Comparison of ENCODE assay signal across 8 cellular contexts in genomic region chr7:22726849-22727792, GRCh38. TPM values are rescaled to one million over a fixed set of nuclear protein-coding genes. Genes with fewer than 3 reads are reported as not detected.
DNase-seq lines count a peak whose midpoint lies in the region; TF ChIP-seq lines count a peak whose summit lies in the region.

TSS of gene IL6 (plus strand) at chr7:22727200. CDS start at chr7:22727263, 63 bp downstream.

- CTCF ChIA-PET in Calu3 (lab: Charles Lee), result interaction anchor here (0.6 to 6.9 kb wide), 19 partner anchors 9 to 982 kb away, joined by 3 to 327 read pairs (median 7); partner anchors contain the start of gene KLHL7

- H3K27ac ChIP-seq in SJSA1, result peak within 1 kb of the TSS; percentile 93
- H3K27ac ChIP-seq in cingulate gyrus (ENCODE audit: low read depth, low read length), result peak within 1 kb of the TSS; percentile 23
- peak within 1 kb of the TSS; percentile 22 for H3K27ac ChIP-seq in layer of hippocampus (ENCODE audit: low read depth, low read length)

- H3K4me3 ChIP-seq in SJSA1, result peak within 1 kb of the TSS; percentile 54

- H3K9me3 ChIP-seq in SJSA1 (replicated peaks), result no peaks in the 10 kb centered on the region

- H3K27ac Mint-ChIP-seq in Calu3 (ENCODE audit: unreplicated experiment), result peak within 1 kb of the TSS; percentile 86

- no peaks in the 10 kb centered on the region for H3K27me3 Mint-ChIP-seq in Calu3 (ENCODE audit: unreplicated experiment)

- H3K36me3 Mint-ChIP-seq in Calu3 (ENCODE audit: insufficient read depth, unreplicated experiment), result peaks cover 27% of the 10 kb centered on the region

- no peaks in the 10 kb centered on the region for H3K27me3 ChIP-seq in SJSA1 (replicated peaks)
- H3K27me3 ChIP-seq in layer of hippocampus (ENCODE audit: control insufficient read depth, insufficient read depth, low read length), result no peaks in the 10 kb centered on the region

- peaks cover 63% of the 10 kb centered on the region for H3K4me1 Mint-ChIP-seq in Calu3 (ENCODE audit: low read depth, unreplicated experiment)

- BruUV-seq in Calu3 (replicated peaks; lab: Mats Ljungman, UMichigan), result no TSS peak

- H3K4me1 ChIP-seq in SJSA1 (replicated peaks), result peaks cover 77% of the 10 kb centered on the region

- H3K36me3 ChIP-seq in SJSA1, result peaks cover 26% of the 10 kb centered on the region

- H3K4me3 Mint-ChIP-seq in Calu3 (ENCODE audit: low read depth, unreplicated experiment), result peak within 1 kb of the TSS; percentile 73

- intact Hi-C loops in Calu3 (cut with micrococcal nuclease; ENCODE audit: unreplicated experiment), result loop anchor here (1.0 to 2.0 kb wide), 4 partner anchors 58 to 140 kb away; no protein-coding TSS in a partner anchor

- no peaks in the 10 kb centered on the region for H3K9me3 Mint-ChIP-seq in Calu3 (ENCODE audit: low read depth, unreplicated experiment)

- TF ChIP-seq CTCF in Calu3 (IDR thresholded peaks at IDR 0.05; ENCODE audit: unreplicated experiment), result no peak

- peak; percentile 91 for DNase-seq in Calu3
- peak; percentile 66 to 72 for DNase-seq in Kasumi-1 (lab: John Stamatoyannopoulos, UW)
- DNase-seq in SJSA1 (ENCODE audit: low read depth in 1 of 2, low spot score in 2 of 2), result peak; percentile 93
- peak; percentile 14 for DNase-seq in stimulated activated CD4-positive, alpha-beta T cell treated with anti-CD3 and anti-CD28 coated beads, Interleukin-1b, Interleukin-23, amount 100 ng/mL, for 48 hours
- DNase-seq in NK-92 treated with Interleukin-12 subunit alpha and Interleukin-12 subunit beta, amount 100 ng/mL, for 24 hours (lab: John Stamatoyannopoulos, UW), result no peak
- DNase-seq in activated CD4-positive, CD25-positive, alpha-beta regulatory T cell (lab: John Stamatoyannopoulos, UW), result no peak

RNA-seq across cellular contexts. Expression of gene IL6, which starts in this region (rescaled TPM):
- total RNA-seq in Calu3 (2022), result 20.7 and 25.5 TPM in 2 replicates
- 3.3 and 5.8 TPM in 2 replicates for total RNA-seq in SJSA1 (2014; rRNA removed; shearing (Covaris generic))

Comparison
In these comparisons a context has a peak if more than half of its experiments do, and no peak if none do; other contexts are left out.
1. DNase-seq: peak in Calu3 (single experiment), Kasumi-1 (2 of 2), SJSA1 (2 of 2) and stimulated activated CD4-positive, alpha-beta T cell treated with anti-CD3 and anti-CD28 coated beads, Interleukin-1b, Interleukin-23, amount 100 ng/mL, for 48 hours (single experiment); none in NK-92 treated with Interleukin-12 subunit alpha and Interleukin-12 subunit beta, amount 100 ng/mL, for 24 hours (single experiment) and activated CD4-positive, CD25-positive, alpha-beta regulatory T cell (0 of 4).
2. H3K27ac ChIP-seq: peak in every context shown above with its lines; median percentile 93 in SJSA1; 23 in cingulate gyrus; 22 in layer of hippocampus.